In genomic region chrX:12921886-12922599, GRCh38 we compare ENCODE assay signal across 32 cellular contexts. TPM values are rescaled to one million over a fixed set of nuclear protein-coding genes. Genes with fewer than 3 reads are reported as not detected.
"Had no signal": no experiment of that assay in that cellular context is flagged by ENCODE, and none has a peak within 500 bp of the region (broad histone marks: within the 10 kb centered on the region; RNA-seq: fewer than 3 reads in every experiment).

No MANE protein-coding gene starts in this region.

- H3K27ac Mint-ChIP-seq: immature natural killer cell; naive thymus-derived CD8-positive, alpha-beta T cell; nephron progenitor cell; stimulated activated effector memory CD8-positive, alpha-beta T cell treated with anti-CD3 and anti-CD28 coated beads, Interleukin-12 subunit alpha, Interleukin-12 subunit beta, amount 100 ng/mL, for 72 hours; type B pancreatic cell had no signal

- H3K27ac ChIP-seq: coronary artery, esophagus muscularis mucosa, lower lobe of right lung, ovary, psoas muscle, sigmoid colon, stomach, testis, tibial artery had no signal

- H3K4me1 ChIP-seq: esophagus muscularis mucosa, lower lobe of right lung, psoas muscle, sigmoid colon, stomach, testis, tibial artery had no signal

- H3K9me3 ChIP-seq: esophagus muscularis mucosa, lower lobe of right lung, ovary, psoas muscle, sigmoid colon, stomach, testis, tibial artery had no signal

- FAIRE-seq: frontal cortex, keratinocyte had no signal

- H3K9me3 Mint-ChIP-seq: stimulated activated effector memory CD8-positive, alpha-beta T cell treated with anti-CD3 and anti-CD28 coated beads, Interleukin-12 subunit alpha, Interleukin-12 subunit beta, amount 100 ng/mL, for 72 hours; type B pancreatic cell had no signal

- H3K36me3 ChIP-seq: esophagus muscularis mucosa, lower lobe of right lung, ovary, sigmoid colon, stomach, tibial artery had no signal

- H3K4me3 Mint-ChIP-seq: immature natural killer cell; naive thymus-derived CD8-positive, alpha-beta T cell; nephron progenitor cell; stimulated activated effector memory CD8-positive, alpha-beta T cell treated with anti-CD3 and anti-CD28 coated beads, Interleukin-12 subunit alpha, Interleukin-12 subunit beta, amount 100 ng/mL, for 72 hours; type B pancreatic cell had no signal

- H3K27me3 ChIP-seq: esophagus muscularis mucosa, ovary, sigmoid colon, testis, tibial artery had no signal

- H3K4me1 Mint-ChIP-seq: immature natural killer cell; nephron progenitor cell; stimulated activated effector memory CD8-positive, alpha-beta T cell treated with anti-CD3 and anti-CD28 coated beads, Interleukin-12 subunit alpha, Interleukin-12 subunit beta, amount 100 ng/mL, for 72 hours had no signal

- DNase-seq: dermis blood vessel endothelial cell; effector memory CD4-positive, alpha-beta T cell; hypothalamus; immature natural killer cell; left ventricle myocardium superior; lower lobe of right lung; naive thymus-derived CD8-positive, alpha-beta T cell; nephron progenitor cell; nucleus accumbens; ovary; posterior cingulate gyrus; psoas muscle; right cardiac atrium; sigmoid colon; stimulated activated CD4-positive, alpha-beta T cell treated with anti-CD3 and anti-CD28 coated beads, Interleukin-2, amount 100 ng/mL, for 24 hours; stimulated activated CD4-positive, alpha-beta T cell treated with anti-CD3 and anti-CD28 coated beads, Interleukin-4, amount 100 ng/mL, for 24 hours; stimulated activated naive CD4-positive, alpha-beta T cell treated with Interleukin-2 at 50 U/mL for 16 hours; stomach; substantia nigra; testis; tibial artery had no signal

- H3K36me3 Mint-ChIP-seq: immature natural killer cell; stimulated activated effector memory CD8-positive, alpha-beta T cell treated with anti-CD3 and anti-CD28 coated beads, Interleukin-12 subunit alpha, Interleukin-12 subunit beta, amount 100 ng/mL, for 72 hours; type B pancreatic cell had no signal

- ATAC-seq: left ventricle myocardium superior; lower lobe of right lung; naive thymus-derived CD8-positive, alpha-beta T cell; psoas muscle; right cardiac atrium; stimulated activated effector memory CD8-positive, alpha-beta T cell treated with anti-CD3 and anti-CD28 coated beads, Interleukin-12 subunit alpha, Interleukin-12 subunit beta, amount 100 ng/mL, for 72 hours had no signal

- H3K4me3 ChIP-seq: coronary artery, esophagus muscularis mucosa, lower lobe of right lung, ovary, psoas muscle, sigmoid colon, stomach, testis, tibial artery had no signal

- H3K27me3 Mint-ChIP-seq: type B pancreatic cell had no signal

RNA-seq across cellular contexts. Expression of gene TLR8, which starts 15.6 kb away (rescaled TPM):
- total RNA-seq: chondrocyte, dermis blood vessel endothelial cell, endothelial cell of umbilical vein, epithelial cell of proximal tubule, myocyte, renal cortical epithelial cell had no signal

RNA-seq across cellular contexts. Expression of gene TLR7, which starts 55.2 kb away (rescaled TPM):
- total RNA-seq: chondrocyte, dermis blood vessel endothelial cell, endothelial cell of umbilical vein, epithelial cell of proximal tubule, myocyte, renal cortical epithelial cell had no signal
